Comparison of ENCODE assay signal across 26 cellular contexts in genomic region chr7:28300488-28300887, GRCh38.
"Had no signal": no experiment of that assay in that cellular context is flagged by ENCODE, and none has a peak within 500 bp of the region (broad histone marks: within the 10 kb centered on the region; RNA-seq: fewer than 3 reads in every experiment).

No MANE protein-coding gene starts in this region.

- H3K27ac ChIP-seq: ascending aorta, body of pancreas, KMS-11 had no signal

- H3K27me3 ChIP-seq: ascending aorta, body of pancreas, MG63 had no signal

- H3K9me3 ChIP-seq: ascending aorta, body of pancreas, MG63 had no signal

- H3K27ac Mint-ChIP-seq: activated CD8-positive, alpha-beta memory T cell treated with anti-CD3 and anti-CD28 coated beads, Interleukin-2, amount 10 ng/mL, durations not matched to agents 7 days and 5 days; activated naive CD4-positive, alpha-beta T cell treated with anti-CD3 and anti-CD28 coated beads, Interleukin-2, amount 50 U/mL, for 72 hours; activated naive CD8-positive, alpha-beta T cell treated with anti-CD3 and anti-CD28 coated beads, Interleukin-2, amount 50 U/mL, for 24 hours; T-helper 17 cell had no signal

- ATAC-seq: activated CD8-positive, alpha-beta memory T cell treated with anti-CD3 and anti-CD28 coated beads, Interleukin-2, amount 10 ng/mL, durations not matched to agents 7 days and 5 days; activated naive CD4-positive, alpha-beta T cell treated with anti-CD3 and anti-CD28 coated beads, Interleukin-2, amount 50 U/mL, for 72 hours; activated naive CD8-positive, alpha-beta T cell treated with anti-CD3 and anti-CD28 coated beads, Interleukin-2, amount 50 U/mL, for 24 hours; activated T-cell treated with anti-CD3 and anti-CD28 coated beads, Interleukin-2, amount 50 U/mL, for 4 hours; PC-3; T-helper 17 cell; WTC11 had no signal

- H3K36me3 Mint-ChIP-seq: activated CD8-positive, alpha-beta memory T cell treated with anti-CD3 and anti-CD28 coated beads, Interleukin-2, amount 10 ng/mL, durations not matched to agents 7 days and 5 days; activated naive CD4-positive, alpha-beta T cell treated with anti-CD3 and anti-CD28 coated beads, Interleukin-2, amount 50 U/mL, for 72 hours; WTC11 had no signal

- H3K9ac ChIP-seq: KMS-11 had no signal

- H3K4me1 ChIP-seq: ascending aorta had no signal

- H3K4me3 Mint-ChIP-seq: activated CD8-positive, alpha-beta memory T cell treated with anti-CD3 and anti-CD28 coated beads, Interleukin-2, amount 10 ng/mL, durations not matched to agents 7 days and 5 days; activated naive CD8-positive, alpha-beta T cell treated with anti-CD3 and anti-CD28 coated beads, Interleukin-2, amount 50 U/mL, for 24 hours; activated T-cell treated with anti-CD3 and anti-CD28 coated beads, Interleukin-2, amount 50 U/mL, for 4 hours; T-helper 17 cell; WTC11 had no signal

- H3K4me1 Mint-ChIP-seq: activated CD8-positive, alpha-beta memory T cell treated with anti-CD3 and anti-CD28 coated beads, Interleukin-2, amount 10 ng/mL, durations not matched to agents 7 days and 5 days had no signal

- DNase-seq: activated CD4-positive, alpha-beta T cell treated with anti-CD3 and anti-CD28 coated beads for 48 hours; activated CD4-positive, alpha-beta T cell treated with anti-CD3 and anti-CD28 coated beads, Interleukin-2, amount 50 U/mL, for 48 hours; activated CD4-positive, CD25-positive, alpha-beta regulatory T cell treated with anti-CD3 and anti-CD28 coated beads, Interleukin-2, amount 50 U/mL, for 72 hours; activated CD8-positive, alpha-beta memory T cell treated with anti-CD3 and anti-CD28 coated beads, Interleukin-2, amount 10 ng/mL, durations not matched to agents 7 days and 5 days; activated effector memory CD4-positive, alpha-beta T cell treated with anti-CD3 and anti-CD28 coated beads, Interleukin-2, amount 50 U/mL, for 16 hours; activated naive CD4-positive, alpha-beta T cell treated with Interleukin-2 at 50 U/mL for 16 hours; activated naive CD8-positive, alpha-beta T cell treated with anti-CD3 and anti-CD28 coated beads, Interleukin-2, amount 50 U/mL, for 24 hours; activated T-cell treated with anti-CD3 and anti-CD28 coated beads, Interleukin-2, amount 50 U/mL, for 4 hours; amniotic stem cell; MG63; MV-4-11; NCI-H1105; NCI-H1436; NCI-H1694 treated with DMSO at 0.1 percent for 48 hours; NCI-H2081; NCI-H446 treated with DMSO at 0.1 percent for 48 hours; NCI-H524 treated with DMSO at 0.1 percent for 48 hours; NCI-H748 treated with DMSO at 0.1 percent for 48 hours; PC-3; T-helper 17 cell; T-helper 9 cell had no signal

- H3K9me3 Mint-ChIP-seq: activated naive CD4-positive, alpha-beta T cell treated with anti-CD3 and anti-CD28 coated beads, Interleukin-2, amount 50 U/mL, for 72 hours; activated naive CD8-positive, alpha-beta T cell treated with anti-CD3 and anti-CD28 coated beads, Interleukin-2, amount 50 U/mL, for 24 hours; activated T-cell treated with anti-CD3 and anti-CD28 coated beads, Interleukin-2, amount 50 U/mL, for 4 hours; WTC11 had no signal

- H3K4me2 ChIP-seq: KMS-11 had no signal

- H3K4me3 ChIP-seq: ascending aorta, body of pancreas, MG63 had no signal

- H3K36me3 ChIP-seq: ascending aorta, MG63 had no signal
